ENCODE assay signal across 9 cellular contexts in genomic region chr12:14613718-14614117, GRCh38. TPM values are rescaled to one million over a fixed set of nuclear protein-coding genes. Genes with fewer than 3 reads are reported as not detected.
A peak's percentile ranks its signal among the peaks of the same experiment; 100 is the strongest.
DNase-seq lines count a peak whose midpoint lies in the region; ATAC-seq and TF ChIP-seq lines count a peak whose summit lies in the region.
"Had no signal": no experiment of that assay in that cellular context is flagged by ENCODE, and none has a peak within 500 bp of the region (broad histone marks: within the 10 kb centered on the region; RNA-seq: fewer than 3 reads in every experiment).

No MANE protein-coding gene starts in this region.

- no peak for TF ChIP-seq POLR2A in sigmoid colon (IDR thresholded peaks at IDR 0.05)

- in situ Hi-C loops in GM13977 (cut with MboI; ENCODE audit: low pct_unique_long_range_greater_than_20kb, low sequenced_read_pairs, unreplicated experiment): no loop called here

- H3K27me3 ChIP-seq in sigmoid colon: no peaks in the 10 kb centered on the region

- H3K36me3 Mint-ChIP-seq in HFFc6 (ENCODE audit: low read depth): no peaks in the 10 kb centered on the region

- H3K36me3 ChIP-seq in sigmoid colon: no peaks in the 10 kb centered on the region

- WGBS in sigmoid colon, 2 donors: 65 to 87% methylated on average over 1 of the region's 1 CpG

- TF ChIP-seq CTCF in GM13977 (IDR thresholded peaks at IDR 0.05; ENCODE audit: extremely low read depth, insufficient read depth, missing control alignments) (no peak), sigmoid colon (IDR thresholded peaks at IDR 0.05) (no peak), HFFc6 (IDR thresholded peaks at IDR 0.05) (no peak)

- ATAC-seq in GM21423 (IDR thresholded peaks at IDR 0.05; ENCODE audit: unreplicated experiment) (peak; percentile 93), HG03442 (IDR thresholded peaks at IDR 0.05; ENCODE audit: unreplicated experiment) (peak; percentile 96)

- no peaks in the 10 kb centered on the region for H3K4me1 Mint-ChIP-seq in HFFc6 (ENCODE audit: low read depth)

- no peak overlapping the region for H3K27ac Mint-ChIP-seq in HFFc6

- peaks cover 0 to 13% (median 5%) of the 10 kb centered on the region in 4 donors for H3K4me1 ChIP-seq in sigmoid colon

- peak overlapping the region in 1 of 4 donors; percentile 11 for H3K27ac ChIP-seq in sigmoid colon

- peak; percentile 42 for DNase-seq in GM13977 (ENCODE audit: low spot score)
- DNase-seq in germinal center (ENCODE audit: low spot score): peak; percentile 64
- DNase-seq in sigmoid colon: no peak
- DNase-seq in activated gamma-delta T cell treated with Interleukin-2 at 50 U/mL for 16 hours: no peak
- no peak for DNase-seq in HFFc6
- DNase-seq in NCI-H345 treated with DMSO at 0.1 percent for 48 hours (lab: John Stamatoyannopoulos, UW; ENCODE audit: unreplicated experiment): no peak
- DNase-seq: NCI-H2029 treated with DMSO at 0.1 percent for 48 hours had no signal

- intact Hi-C loops in sigmoid colon (cut with DNase I): no loop called here

- H3K9me3 Mint-ChIP-seq in HFFc6: no peaks in the 10 kb centered on the region; the same call in 1 of the 2 replicates

- H3K4me3 Mint-ChIP-seq in HFFc6: no peak overlapping the region

- TF ChIP-seq EP300 in sigmoid colon (IDR thresholded peaks at IDR 0.05): no peak

- no peaks in the 10 kb centered on the region for H3K9me3 ChIP-seq in sigmoid colon

- H3K4me3 ChIP-seq in sigmoid colon: no peak overlapping the region

- H3K27me3 Mint-ChIP-seq in HFFc6 (ENCODE audit: insufficient read depth): 0 out of 2 replicates have a peak, but pooled peaks cover 3% of the 10 kb centered on the region

RNA-seq across cellular contexts. Expression of gene PLBD1, which starts 46.0 kb away (rescaled TPM):
- 10 to 100 TPM in 2 of 4 donors, 1 to 10 TPM in 2; 8.7 to 16.2 (median 11.8) TPM for total RNA-seq in sigmoid colon
- polyA plus RNA-seq in sigmoid colon: 10 to 100 TPM; 15.6 to 24.4 (median 18.3) TPM
- total RNA-seq in HFFc6 (2021; fragmentation: NEBNext Ultra II Directional; extraction: Animal tissue kit (Norgen Biotek cat#: 25700)): not detected

Comparison
In these comparisons a context has a peak if more than half of its experiments do, and no peak if none do; other contexts are left out.
1. DNase-seq: peak in GM13977 (single experiment) and germinal center (single experiment); none in sigmoid colon (single experiment), activated gamma-delta T cell treated with Interleukin-2 at 50 U/mL for 16 hours (single experiment), HFFc6 (single experiment) and NCI-H345 treated with DMSO at 0.1 percent for 48 hours (single experiment).
2. RNA of gene PLBD1, which starts 46.0 kb away (total RNA-seq): 8.7 to 16.2 TPM in sigmoid colon; not detected in HFFc6; every median in the first group is over 4 times any median in the second.